Comparison of ENCODE assay signal across 33 cellular contexts in genomic region chr2:228518-229278, GRCh38. TPM values are rescaled to one million over a fixed set of nuclear protein-coding genes. Genes with fewer than 3 reads are reported as not detected.
"Had no signal": no experiment of that assay in that cellular context is flagged by ENCODE, and none has a peak within 500 bp of the region (broad histone marks: within the 10 kb centered on the region; RNA-seq: fewer than 3 reads in every experiment).

No MANE protein-coding gene starts in this region.

- H3K27me3 Mint-ChIP-seq: activated CD4-positive, alpha-beta memory T cell treated with anti-CD3 and anti-CD28 coated beads, Interleukin-2, amount 10 ng/mL, durations not matched to agents 7 days and 5 days; activated CD4-positive, alpha-beta T cell treated with anti-CD3 and anti-CD28 coated beads, Interleukin-2, amount 10 ng/mL, durations not matched to agents 7 days and 5 days; activated naive CD8-positive, alpha-beta T cell; T-helper 17 cell had no signal

- FAIRE-seq: astrocyte, endometrium, endothelial cell of umbilical vein had no signal

- H3K9me3 ChIP-seq: colonic mucosa, esophagus squamous epithelium, gastroesophageal sphincter, heart right ventricle had no signal

- ATAC-seq: activated CD4-positive, CD25-positive, alpha-beta regulatory T cell treated with anti-CD3 and anti-CD28 coated beads, Interleukin-2, amount 50 U/mL, for 24 hours; activated T-cell treated with anti-CD3 and anti-CD28 coated beads, Interleukin-2, amount 50 U/mL, for 4 hours; gastroesophageal sphincter; heart right ventricle; T-helper 17 cell; WTC11 had no signal

- H3K4me1 Mint-ChIP-seq: activated CD4-positive, alpha-beta T cell treated with anti-CD3 and anti-CD28 coated beads, Interleukin-2, amount 10 ng/mL, durations not matched to agents 7 days and 5 days had no signal

- H3K4me3 ChIP-seq: colonic mucosa, esophagus squamous epithelium, gastroesophageal sphincter, heart right ventricle, hepatocyte had no signal

- H3K4me3 Mint-ChIP-seq: activated CD4-positive, alpha-beta memory T cell treated with anti-CD3 and anti-CD28 coated beads, Interleukin-2, amount 10 ng/mL, durations not matched to agents 7 days and 5 days; activated CD4-positive, alpha-beta T cell treated with anti-CD3 and anti-CD28 coated beads, Interleukin-2, amount 10 ng/mL, durations not matched to agents 7 days and 5 days; activated naive CD8-positive, alpha-beta T cell; activated T-cell treated with anti-CD3 and anti-CD28 coated beads, Interleukin-2, amount 50 U/mL, for 4 hours; activated T-helper 1 cell treated with anti-CD3 and anti-CD28 coated beads, Interleukin-12 subunit alpha, Interleukin-12 subunit beta, Interleukin-2, Interleukin-4 antibody, amounts not matched to agents 30 ng/mL and 10 ng/mL and 1 ng/mL, durations not matched to agents 14 hours and 24 hours and 36 hours; T-helper 17 cell; WTC11 had no signal

- H3K27me3 ChIP-seq: colonic mucosa, esophagus squamous epithelium, gastroesophageal sphincter, heart right ventricle, hepatocyte had no signal

- H3K9me3 Mint-ChIP-seq: activated CD4-positive, alpha-beta memory T cell treated with anti-CD3 and anti-CD28 coated beads, Interleukin-2, amount 10 ng/mL, durations not matched to agents 7 days and 5 days; activated CD4-positive, alpha-beta T cell treated with anti-CD3 and anti-CD28 coated beads, Interleukin-2, amount 10 ng/mL, durations not matched to agents 7 days and 5 days; activated T-cell treated with anti-CD3 and anti-CD28 coated beads, Interleukin-2, amount 50 U/mL, for 4 hours; activated T-helper 1 cell treated with anti-CD3 and anti-CD28 coated beads, Interleukin-12 subunit alpha, Interleukin-12 subunit beta, Interleukin-2, Interleukin-4 antibody, amounts not matched to agents 30 ng/mL and 10 ng/mL and 1 ng/mL, durations not matched to agents 14 hours and 24 hours and 36 hours; WTC11 had no signal

- DNase-seq: activated CD4-positive, alpha-beta memory T cell treated with anti-CD3 and anti-CD28 coated beads, Interleukin-2, amount 10 ng/mL, durations not matched to agents 7 days and 5 days; activated CD4-positive, alpha-beta T cell treated with anti-CD3 and anti-CD28 coated beads, Interleukin-2, amount 10 ng/mL, durations not matched to agents 7 days and 5 days; activated CD4-positive, alpha-beta T cell treated with anti-CD3 and anti-CD28 coated beads, Interleukin-2, amount 50 U/mL, for 4 hours; activated CD8-positive, alpha-beta memory T cell treated with anti-CD3 and anti-CD28 coated beads, Interleukin-2, amount 50 U/mL, for 48 hours; activated effector memory CD4-positive, alpha-beta T cell treated with Interleukin-2 at 50 U/mL for 16 hours; activated gamma-delta T cell treated with Interleukin-2 at 50 U/mL for 16 hours; activated naive CD4-positive, alpha-beta T cell treated with anti-CD3 and anti-CD28 coated beads, Interleukin-2, amount 50 U/mL, for 16 hours; activated naive CD4-positive, alpha-beta T cell treated with Interleukin-2 at 50 U/mL for 16 hours; activated T-cell treated with anti-CD3 and anti-CD28 coated beads for 4 hours; activated T-cell treated with anti-CD3 and anti-CD28 coated beads, Interleukin-2, amount 50 U/mL, for 4 hours; amniotic stem cell; anterior cingulate cortex; caudate nucleus; cerebellar nuclear complex; colonic mucosa; effector CD8-positive, alpha-beta T cell; esophagus squamous epithelium; foreskin melanocyte; heart right ventricle; T-helper 1 cell; T-helper 17 cell had no signal

- H3K4me1 ChIP-seq: colonic mucosa, esophagus squamous epithelium, gastroesophageal sphincter, heart right ventricle had no signal

- H3K27ac ChIP-seq: colonic mucosa, epithelial cell of prostate, esophagus squamous epithelium, gastroesophageal sphincter, heart right ventricle, hepatocyte, VCaP had no signal

- H3K36me3 ChIP-seq: colonic mucosa had no signal

- H3K27ac Mint-ChIP-seq: activated CD4-positive, alpha-beta memory T cell treated with anti-CD3 and anti-CD28 coated beads, Interleukin-2, amount 10 ng/mL, durations not matched to agents 7 days and 5 days; activated CD4-positive, alpha-beta T cell treated with anti-CD3 and anti-CD28 coated beads, Interleukin-2, amount 10 ng/mL, durations not matched to agents 7 days and 5 days; activated naive CD8-positive, alpha-beta T cell; activated T-helper 1 cell treated with anti-CD3 and anti-CD28 coated beads, Interleukin-12 subunit alpha, Interleukin-12 subunit beta, Interleukin-2, Interleukin-4 antibody, amounts not matched to agents 30 ng/mL and 10 ng/mL and 1 ng/mL, durations not matched to agents 14 hours and 24 hours and 36 hours; T-helper 17 cell; WTC11 had no signal

RNA-seq across cellular contexts. Expression of gene ALKAL2, which starts 59.2 kb away (rescaled TPM):
- total RNA-seq: activated CD4-positive, alpha-beta memory T cell treated with anti-CD3 and anti-CD28 coated beads, Interleukin-2, amount 10 ng/mL, durations not matched to agents 7 days and 5 days; activated CD4-positive, alpha-beta T cell treated with anti-CD3 and anti-CD28 coated beads, Interleukin-2, amount 10 ng/mL, durations not matched to agents 7 days and 5 days; activated T-cell treated with anti-CD3 and anti-CD28 coated beads, Interleukin-2, amount 50 U/mL, for 4 hours; dermis microvascular lymphatic vessel endothelial cell; endothelial cell of umbilical vein had no signal
- polyA plus RNA-seq: endothelial cell of umbilical vein had no signal
